Comparison of ENCODE assay signal across 8 cellular contexts in the genomic region with DNA sequence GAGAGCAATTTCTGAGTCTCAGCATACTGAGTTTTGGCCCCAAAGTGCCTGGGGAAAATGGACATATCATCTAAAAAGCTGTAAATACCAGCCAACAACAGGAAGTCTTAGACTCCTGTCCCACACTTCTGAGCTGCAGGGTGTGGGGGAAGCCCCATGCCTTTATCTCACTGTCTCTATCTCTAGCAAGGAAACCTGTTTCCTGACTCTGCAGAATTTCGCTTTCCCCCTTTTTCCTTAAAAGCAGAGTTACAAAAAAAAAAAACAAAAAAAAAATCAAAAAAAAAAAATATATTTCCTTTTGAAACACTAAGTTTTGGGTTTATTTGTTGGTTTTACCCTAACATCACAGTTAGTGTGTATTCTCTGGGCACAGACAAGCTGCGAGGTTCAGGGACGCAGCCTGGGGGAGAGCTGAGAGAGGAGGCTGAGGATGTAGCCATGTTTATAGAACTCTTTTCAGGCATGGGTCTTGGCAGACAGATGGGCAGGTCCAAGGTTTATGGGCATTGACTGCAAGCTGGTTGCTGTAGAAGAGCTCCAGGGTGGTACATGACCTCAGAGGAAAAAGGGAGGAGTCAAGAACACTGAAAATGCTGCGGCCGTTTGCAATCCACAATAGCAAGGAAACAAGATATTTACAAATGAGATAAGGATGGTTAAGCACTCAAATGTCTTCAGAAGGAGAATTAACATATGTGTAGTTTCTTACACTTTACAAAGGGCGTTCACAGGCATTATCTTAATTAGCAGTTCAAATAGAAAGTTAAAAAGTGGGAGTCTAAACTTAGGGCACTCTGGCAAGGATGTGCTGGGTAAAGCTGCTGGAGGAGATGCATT. TPM values are rescaled to one million over a fixed set of nuclear protein-coding genes. Genes with fewer than 3 reads are reported as not detected.
A peak's percentile ranks its signal among the peaks of the same experiment; 100 is the strongest.
DNase-seq lines count a peak whose midpoint lies in the region; ATAC-seq, FAIRE-seq and TF ChIP-seq lines count a peak whose summit lies in the region.

No MANE protein-coding gene starts in this region.

- no peaks in the 10 kb centered on the region for H3K27me3 ChIP-seq in uterus

- DNase-seq in NCI-H1436 (lab: John Stamatoyannopoulos, UW) (peak; percentile 47), NCI-H1436 treated with DMSO at 0.1 percent for 48 hours (lab: John Stamatoyannopoulos, UW) (no peak), NCI-H69 (lab: John Stamatoyannopoulos, UW) (peak; percentile 89), astrocyte of the hippocampus (ENCODE audit: low read depth, low spot score) (peak; percentile 45), uterus (no peak), urothelium cell line (ENCODE audit: low spot score) (no peak)

- 23 to 29% methylated on average over 2 to 3 of the region's 6 CpGs for WGBS in mesodermal cell (ENCODE audit: insufficient coverage in 2 of 2), 2 experiments

- peaks cover 38% of the 10 kb centered on the region for H3K36me3 ChIP-seq in mesodermal cell (ENCODE audit: control insufficient read depth, insufficient read depth, low read length)
- H3K36me3 ChIP-seq in uterus, result no peaks in the 10 kb centered on the region

- ATAC-seq in HG02623 (IDR thresholded peaks at IDR 0.05; ENCODE audit: unreplicated experiment), result peak; percentile 44

- no peak overlapping the region for H3K4me3 ChIP-seq in mesodermal cell (ENCODE audit: extremely low read depth, insufficient read depth, low read length, poor library complexity, severe bottlenecking)
- H3K4me3 ChIP-seq in uterus, result peak overlapping the region in 1 of 2 donors; percentile 52

- peak in 1 of 2 donors; percentile 28 for TF ChIP-seq POLR2A in uterus (IDR thresholded peaks at IDR 0.05)

- intact Hi-C loops in uterus (cut with DNase I; ENCODE audit: low total_unique reads), result loop anchor here (10.0 kb wide), 1 partner anchor 118 kb away; no protein-coding TSS in a partner anchor

- FAIRE-seq in urothelium cell line (lab: Jason Lieb, UNC), result no peak

- H3K4me1 ChIP-seq in mesodermal cell (ENCODE audit: control insufficient read depth, insufficient read depth, low read length, poor library complexity, severe bottlenecking), result peaks cover 20% of the 10 kb centered on the region
- peaks cover 0 to 8% of the 10 kb centered on the region in 2 donors for H3K4me1 ChIP-seq in uterus

- TF ChIP-seq CTCF in uterus (IDR thresholded peaks at IDR 0.05), result peak in 1 of 4 experiments; percentile 5

- H3K27ac ChIP-seq in mesodermal cell (ENCODE audit: low read depth, low read length, severe bottlenecking), result peak overlapping the region; percentile 43
- peak overlapping the region; percentile 93 to 97 for H3K27ac ChIP-seq in uterus

- H3K9me3 ChIP-seq in mesodermal cell (ENCODE audit: control insufficient read depth, low read length) (no peaks in the 10 kb centered on the region), uterus (no peaks in the 10 kb centered on the region)

RNA-seq across cellular contexts. Expression of a gene that starts 4.9 kb away (rescaled TPM):
- polyA plus RNA-seq in mesodermal cell (2013, experiment 1 of 2), result 70.4 TPM
- 64.7 TPM for polyA plus RNA-seq in mesodermal cell (2013, experiment 2 of 2)
- total RNA-seq in uterus, result 100 to 1,000 TPM in 1 of 4 donors, 10 to 100 TPM in 3; 50.7 to 115 (median 72.0) TPM

Comparison
In these comparisons a context has a peak if more than half of its experiments do, and no peak if none do; other contexts are left out.
1. DNase-seq: peak in NCI-H1436 (single experiment), NCI-H69 (single experiment) and astrocyte of the hippocampus (single experiment); none in NCI-H1436 treated with DMSO at 0.1 percent for 48 hours (single experiment), uterus (0 of 2) and urothelium cell line (single experiment).